1 cellular context compared by ENCODE assay signal in genomic region chr1:59759156-59759925, GRCh38.
TF ChIP-seq lines count a peak whose summit lies in the region.

No MANE protein-coding gene starts in this region.

TF ChIP-seq in HEK293, 187 proteins besides CTCF, POLR2A, EP300 and RAD21 (continued from another document):
- TF ChIP-seq PRDM10 (tag by site-specific recombination; IDR thresholded peaks at IDR 0.05) (peak; percentile 33; the same call in 1 of the 2 replicates), IKZF3 (tag by site-specific recombination; IDR thresholded peaks at IDR 0.05) (peak; percentile 24; the same call in 1 of the 2 replicates), ZNF843 (tag by site-specific recombination; IDR thresholded peaks at IDR 0.05) (no peak), GLI2 (tag by site-specific recombination; IDR thresholded peaks at IDR 0.05; ENCODE audit: borderline replicate concordance, low read depth) (no peak), YY1 (tag by site-specific recombination; IDR thresholded peaks at IDR 0.05) (no peak), ZNF76 (tag by site-specific recombination; IDR thresholded peaks at IDR 0.05; ENCODE audit: borderline replicate concordance, low read depth) (0 out of 2 replicates have a peak, but pooled peaks have one; percentile 40), ZNF768 (tag by site-specific recombination; IDR thresholded peaks at IDR 0.05) (no peak), MZF1 (tag by site-specific recombination; IDR thresholded peaks at IDR 0.05; ENCODE audit: borderline replicate concordance) (no peak), ZNF37A (tag by site-specific recombination; IDR thresholded peaks at IDR 0.05) (no peak), ZNF670 (tag by site-specific recombination; IDR thresholded peaks at IDR 0.05; ENCODE audit: low read depth) (no peak), ZNF335 (tag by site-specific recombination; conservative IDR thresholded peaks at IDR 0.05) (peak; percentile 87), ZNF2 (tag by site-specific recombination; IDR thresholded peaks at IDR 0.05) (peak; percentile 44; the same call in 1 of the 2 replicates), ZNF239 (tag by site-specific recombination; IDR thresholded peaks at IDR 0.05) (no peak), ZNF114 (tag by site-specific recombination; IDR thresholded peaks at IDR 0.05) (no peak)
